ENCODE assay signal across 15 cellular contexts in genomic region chr17:17346428-17347233, GRCh38. TPM values are rescaled to one million over a fixed set of nuclear protein-coding genes. Genes with fewer than 3 reads are reported as not detected.
DNase-seq lines count a peak whose midpoint lies in the region; ATAC-seq, FAIRE-seq and TF ChIP-seq lines count a peak whose summit lies in the region.
"Had no signal": no experiment of that assay in that cellular context is flagged by ENCODE, and none has a peak within 500 bp of the region (broad histone marks: within the 10 kb centered on the region; RNA-seq: fewer than 3 reads in every experiment).

No MANE protein-coding gene starts in this region.

- H3K9ac ChIP-seq in SK-N-SH (no peak overlapping the region), HepG2 (ENCODE audit: insufficient read depth, low read depth, low read length) (peak overlapping the region; percentile 18; the same call in 1 of the 2 replicates)

- TF ChIP-seq POLR2A in HepG2 (IDR thresholded peaks at IDR 0.05; ENCODE audit: insufficient read depth in 1 of 2, low read depth in 2 of 2, low read length in 2 of 2): no peak
- TF ChIP-seq POLR2A in spleen (IDR thresholded peaks at IDR 0.05): no peak
- no peak for TF ChIP-seq POLR2A in gastrocnemius medialis (IDR thresholded peaks at IDR 0.05)

- TF ChIP-seq RAD21 in SK-N-SH (IDR thresholded peaks at IDR 0.05; ENCODE audit: low read length) (no peak), HepG2 (CRISPR knock-in tag; IDR thresholded peaks at IDR 0.05) (no peak)

- H3K9me3 ChIP-seq in SK-N-SH: no peaks in the 10 kb centered on the region
- H3K9me3 ChIP-seq in SJCRH30 (replicated peaks): no peaks in the 10 kb centered on the region
- H3K9me3 ChIP-seq in HepG2 (ENCODE audit: low read length): no peaks in the 10 kb centered on the region
- no peaks in the 10 kb centered on the region for H3K9me3 ChIP-seq in spleen
- no peaks in the 10 kb centered on the region for H3K9me3 ChIP-seq in gastrocnemius medialis

- ATAC-seq in SK-N-SH treated with all-trans-retinoic acid at 6 μM for 48 hours: no peak
- ATAC-seq in HepG2: peak; percentile 5; the same call in 2 of the 3 replicates
- ATAC-seq in gastrocnemius medialis: no peak

- POLR2A ChIA-PET in SK-N-SH (lab: Yijun Ruan, JAX) (no interaction called here), HepG2 (lab: Yijun Ruan, JAX) (no interaction called here)

- no peaks in the 10 kb centered on the region for H3K27me3 Mint-ChIP-seq in activated T-cell treated with anti-CD3 and anti-CD28 coated beads, Interleukin-2, amount 50 U/mL, for 24 hours

- H4K20me1 ChIP-seq in SK-N-SH (ENCODE audit: insufficient read depth) (no peaks in the 10 kb centered on the region), HepG2 (ENCODE audit: insufficient read depth, low read length) (no peaks in the 10 kb centered on the region)

- H3F3A ChIP-seq in SK-N-SH (replicated peaks; ENCODE audit: insufficient read depth): no peaks in the 10 kb centered on the region

- H3K27me3 ChIP-seq in SK-N-SH (ENCODE audit: insufficient read depth): no peaks in the 10 kb centered on the region
- no peaks in the 10 kb centered on the region for H3K27me3 ChIP-seq in SJCRH30
- peaks cover 0 to 27% of the 10 kb centered on the region in 2 experiments for H3K27me3 ChIP-seq in HepG2 (ENCODE audit: control insufficient read depth in 1 of 2, insufficient read depth in 2 of 2, low read length in 2 of 2)
- H3K27me3 ChIP-seq in spleen (replicated peaks in 1 of 7): no peaks in the 10 kb centered on the region
- H3K27me3 ChIP-seq in gastrocnemius medialis: no peaks in the 10 kb centered on the region

- no TSS peak for BruUV-seq in HepG2 (replicated peaks; lab: Mats Ljungman, UMichigan)

- H3K4me2 ChIP-seq in SK-N-SH (no peak overlapping the region), HepG2 (ENCODE audit: low read depth, low read length) (no peak overlapping the region; the same call in 1 of the 2 replicates)

- FAIRE-seq in HepG2 (lab: Jason Lieb, UNC): no peak
- FAIRE-seq: H54 had no signal

- H3K9me3 Mint-ChIP-seq in activated T-cell treated with anti-CD3 and anti-CD28 coated beads, Interleukin-2, amount 50 U/mL, for 24 hours: no peaks in the 10 kb centered on the region

- no peak overlapping the region for H3K27ac Mint-ChIP-seq in activated T-cell treated with anti-CD3 and anti-CD28 coated beads, Interleukin-2, amount 50 U/mL, for 24 hours

- in situ Hi-C loops in HepG2 (cut with HindIII; ENCODE audit: extremely low pct_ligation_motif_present, low pct_unique_long_range_greater_than_20kb) (no loop called here), gastrocnemius medialis (cut with MboI; ENCODE audit: low sequenced_read_pairs in 4 of 4) (no loop called here), KBM-7 (cut with MboI; ENCODE audit: low pct_unique_long_range_greater_than_20kb, low sequenced_read_pairs) (no loop called here)

- H3K27ac ChIP-seq in SK-N-SH (ENCODE audit: low read depth in 2 of 2, low read length in 1 of 2): no peak overlapping the region
- H3K27ac ChIP-seq in SJCRH30: no peak overlapping the region
- H3K27ac ChIP-seq in HepG2 (ENCODE audit: extremely low read length, insufficient read depth, low read length): no peak overlapping the region
- no peak overlapping the region for H3K27ac ChIP-seq in spleen
- H3K27ac ChIP-seq in gastrocnemius medialis: no peak overlapping the region

- WGBS in SK-N-SH (ENCODE audit: low lambda C conversion rate): 90% methylated on average over 5 of the region's 31 CpGs
- 76% methylated on average over 20 of the region's 31 CpGs for WGBS in HepG2 (ENCODE audit: low lambda C conversion rate)
- WGBS in spleen, 5 donors: 83 to 88% (median 87%) methylated on average over 25 to 31 of the region's 31 CpGs

- intact Hi-C loops in HepG2 (cut with micrococcal nuclease; ENCODE audit: unreplicated experiment) (no loop called here), spleen (cut with DNase I; ENCODE audit: low total_unique reads) (no loop called here), gastrocnemius medialis (cut with DNase I; ENCODE audit: low total_unique reads) (no loop called here)

- TF ChIP-seq CTCF in SK-N-SH (IDR thresholded peaks at IDR 0.05) (no peak), HepG2 (CRISPR knock-in tag; IDR thresholded peaks at IDR 0.05) (no peak), spleen (IDR thresholded peaks at IDR 0.05 in 8 of 11, conservative IDR thresholded peaks at IDR 0.05 in 3 of 11) (no peak), gastrocnemius medialis (IDR thresholded peaks at IDR 0.05 in 4 of 5, conservative IDR thresholded peaks at IDR 0.05 in 1 of 5) (no peak)

- H3K79me2 ChIP-seq in SK-N-SH (ENCODE audit: insufficient read depth) (no peaks in the 10 kb centered on the region), HepG2 (ENCODE audit: insufficient read depth, low read length) (no peaks in the 10 kb centered on the region)

- CTCF ChIA-PET in SK-N-SH (lab: Yijun Ruan, JAX) (interaction anchor here (0.6 to 1.4 kb wide), 4 partner anchors 10 to 843 kb away, joined by 3 to 5 read pairs (median 4); no protein-coding TSS in a partner anchor), HepG2 (lab: Yijun Ruan, JAX; ENCODE audit: low intra/inter-chr PET ratio, low total read pairs) (no interaction called here)

- H3K4me1 Mint-ChIP-seq in activated T-cell treated with anti-CD3 and anti-CD28 coated beads, Interleukin-2, amount 50 U/mL, for 24 hours (ENCODE audit: low read depth): no peaks in the 10 kb centered on the region

- H3K4me3 Mint-ChIP-seq in activated T-cell treated with anti-CD3 and anti-CD28 coated beads, Interleukin-2, amount 50 U/mL, for 24 hours: no peak overlapping the region

- H2AFZ ChIP-seq in SK-N-SH (ENCODE audit: low read depth): no peak overlapping the region
- H2AFZ ChIP-seq in HepG2 (ENCODE audit: low read length): no peak overlapping the region

- DNase-seq in SK-N-SH (peak; percentile 13), SJCRH30 (peak; percentile 22 to 26), HepG2 (ENCODE audit: low spot score) (no peak), spleen (peak; percentile 62), gastrocnemius medialis (no peak), KBM-7 (no peak)
- DNase-seq in activated T-cell treated with anti-CD3 and anti-CD28 coated beads, Interleukin-2, amount 50 U/mL, for 24 hours: no peak
- DNase-seq: C1 segment of cervical spinal cord, IMR-90, NCI-H146, NCI-H2081 treated with DMSO at 0.1 percent for 48 hours, NCI-H345, NCI-H526 treated with DMSO at 0.1 percent for 48 hours had no signal

- TF ChIP-seq EP300 in SK-N-SH (IDR thresholded peaks at IDR 0.05; ENCODE audit: borderline replicate concordance in 1 of 2, low read depth in 1 of 2, low read length in 1 of 2): no peak
- TF ChIP-seq EP300 in HepG2 (IDR thresholded peaks at IDR 0.05; ENCODE audit: low read depth in 2 of 2, low read length in 2 of 2): no peak
- TF ChIP-seq EP300 in HepG2 (CRISPR knock-in tag; IDR thresholded peaks at IDR 0.05; ENCODE audit: borderline replicate concordance): no peak

- H3K36me3 ChIP-seq in SK-N-SH (replicated peaks in 1 of 2; ENCODE audit: control insufficient read depth in 1 of 2, insufficient read depth in 2 of 2, low read length in 1 of 2) (no peaks in the 10 kb centered on the region), SJCRH30 (no peaks in the 10 kb centered on the region), HepG2 (replicated peaks in 1 of 2; ENCODE audit: control insufficient read depth in 1 of 2, insufficient read depth in 2 of 2, low read length in 2 of 2) (no peaks in the 10 kb centered on the region), spleen (no peaks in the 10 kb centered on the region), gastrocnemius medialis (no peaks in the 10 kb centered on the region)

- H3K9me2 ChIP-seq in SK-N-SH: no peaks in the 10 kb centered on the region

- H3K4me1 ChIP-seq in SK-N-SH (ENCODE audit: control insufficient read depth in 1 of 2, insufficient read depth in 2 of 2, low read depth in 1 of 2, low read length in 1 of 2) (peaks cover 0 to 5% of the 10 kb centered on the region in 2 experiments; a peak in 1 of 4 replicates), SJCRH30 (peaks cover 43% of the 10 kb centered on the region), HepG2 (ENCODE audit: insufficient read depth, low read length) (peaks cover 88% of the 10 kb centered on the region), spleen (peaks cover 0 to 3% (median 0%) of the 10 kb centered on the region in 6 donors), gastrocnemius medialis (peaks cover 0 to 10% of the 10 kb centered on the region in 2 donors)

- H3K4me3 ChIP-seq in SK-N-SH (ENCODE audit: low read depth in 2 of 2, low read length in 1 of 2) (no peak overlapping the region), SJCRH30 (no peak overlapping the region), HepG2 (replicated peaks in 1 of 3; ENCODE audit: insufficient read depth in 1 of 3, low read depth in 2 of 3, low read length in 3 of 3) (no peak overlapping the region), spleen (no peak overlapping the region), gastrocnemius medialis (no peak overlapping the region)

- no peaks in the 10 kb centered on the region for H3K36me3 Mint-ChIP-seq in activated T-cell treated with anti-CD3 and anti-CD28 coated beads, Interleukin-2, amount 50 U/mL, for 24 hours (ENCODE audit: low read depth)

RNA-seq across cellular contexts. Expression of gene NT5M, which starts 43.5 kb away (rescaled TPM):
- polyA plus RNA-seq in SK-N-SH (2012; rRNA removed) (3.3 and 3.9 TPM in 2 replicates), HepG2 (2011; rRNA removed) (0.78 and 1.0 TPM in 2 replicates), spleen (1 to 10 TPM; 1.2 to 2.6 (median 2.1) TPM)
- 1.6 and 2.4 TPM in 2 replicates for polyA plus RNA-seq in SK-N-SH (2012; cell fraction: cytosol; rRNA removed)
- 4.1 and 5.3 TPM in 2 replicates for polyA plus RNA-seq in SK-N-SH (2012; cell fraction: nucleus; rRNA removed)
- total RNA-seq in SJCRH30 (2014; rRNA removed; shearing (Covaris generic)): 4.2 and 4.4 TPM in 2 replicates
- total RNA-seq in HepG2 (2016; rRNA removed; fragmentation: Illumina TruSeq; extraction: Trizol) (0.55 and 0.63 TPM in 2 replicates), spleen (1 to 10 TPM; 1.9 to 3.6 (median 2.8) TPM), gastrocnemius medialis (10 to 100 TPM in 2 of 4 donors, 1 to 10 TPM in 2; 3.7 to 15.7 (median 8.0) TPM)
- total RNA-seq in HepG2 (2016; cell fraction: cytosol; rRNA removed; fragmentation: Illumina TruSeq; extraction: Trizol; ENCODE audit: low read depth): 1.7 and 2.0 TPM in 2 replicates
- total RNA-seq in HepG2 (2016; cell fraction: insoluble cytoplasmic fraction; rRNA removed; fragmentation: Illumina TruSeq; extraction: Trizol): 0.46 and 0.50 TPM in 2 replicates
- 1.5 and 2.3 TPM in 2 replicates for total RNA-seq in HepG2 (2016; cell fraction: membrane; rRNA removed; fragmentation: Illumina TruSeq; extraction: Trizol)
- total RNA-seq in HepG2 (2016; cell fraction: nucleus; rRNA removed; fragmentation: Illumina TruSeq; extraction: Trizol): not detected in 2 replicates
- polyA plus RNA-seq in HepG2 (2011; cell fraction: cytosol; rRNA removed): 0.54 and 1.2 TPM in 2 replicates
- polyA plus RNA-seq in HepG2 (2011; cell fraction: nucleus; rRNA removed): 2.0 and 2.4 TPM in 2 replicates
- 1.1 and 1.2 TPM in 2 replicates for polyA plus RNA-seq in HepG2 (2012)
- 1.7 and 1.9 TPM in 2 replicates for polyA plus RNA-seq in HepG2 (2016; cell fraction: cytosol; fragmentation: Illumina TruSeq; extraction: Trizol; ENCODE audit: low read depth)
- 0.56 and 0.79 TPM in 2 replicates for polyA plus RNA-seq in HepG2 (2016; cell fraction: insoluble cytoplasmic fraction; fragmentation: Illumina TruSeq; extraction: Trizol; ENCODE audit: low read depth)
- polyA plus RNA-seq in HepG2 (2016; cell fraction: membrane; fragmentation: Illumina TruSeq; extraction: Trizol; ENCODE audit: low read depth): 1.4 and 1.5 TPM in 2 replicates
- polyA plus RNA-seq in HepG2 (2016; cell fraction: nucleus; fragmentation: Illumina TruSeq; extraction: Trizol; ENCODE audit: insufficient read depth, low read depth): 0.63 and 0.85 TPM in 2 replicates
- polyA minus RNA-seq in HepG2 (2011; rRNA and poly(A)+ RNA removed; ENCODE audit: low replicate concordance): 1.1 and 2.2 TPM in 2 replicates
- polyA minus RNA-seq in HepG2 (2011; cell fraction: cytosol; rRNA and poly(A)+ RNA removed): 1.2 TPM in 1 of 2 replicates, not detected in the other
- not detected in 2 replicates for polyA minus RNA-seq in HepG2 (2011; cell fraction: nucleus; rRNA and poly(A)+ RNA removed)

Comparison
In these comparisons a context has a peak if more than half of its experiments do, and no peak if none do; other contexts are left out.
1. DNase-seq: peak in SK-N-SH (single experiment), SJCRH30 (2 of 2) and spleen (single experiment); none in HepG2 (single experiment), activated T-cell treated with anti-CD3 and anti-CD28 coated beads, Interleukin-2, amount 50 U/mL, for 24 hours (single experiment), gastrocnemius medialis (0 of 2) and KBM-7 (single experiment).
2. Of the 25 proteins assayed by ChIP-seq in both HepG2 and SK-N-SH: peak only in HepG2: MAX; only in SK-N-SH: none; in both: none; in neither: 24.